9 cellular contexts compared by ENCODE assay signal in genomic region chr12:108468149-108468968, GRCh38. TPM values are rescaled to one million over a fixed set of nuclear protein-coding genes. Genes with fewer than 3 reads are reported as not detected.
A peak's percentile ranks its signal among the peaks of the same experiment; 100 is the strongest.
DNase-seq lines count a peak whose midpoint lies in the region; ATAC-seq, FAIRE-seq and TF ChIP-seq lines count a peak whose summit lies in the region.
"Had no signal": no experiment of that assay in that cellular context is flagged by ENCODE, and none has a peak within 500 bp of the region (broad histone marks: within the 10 kb centered on the region; RNA-seq: fewer than 3 reads in every experiment).

No MANE protein-coding gene starts in this region.

- no peaks in the 10 kb centered on the region for H3K36me3 Mint-ChIP-seq in activated CD8-positive, alpha-beta memory T cell treated with anti-CD3 and anti-CD28 coated beads, Interleukin-2, amount 10 ng/mL, durations not matched to agents 7 days and 5 days
- no peaks in the 10 kb centered on the region for H3K36me3 Mint-ChIP-seq in CD4-positive, alpha-beta T cell (ENCODE audit: low read depth)

- no peak overlapping the region for H2BK120ac ChIP-seq in H1 (replicated peaks; ENCODE audit: low read depth, low read length)

- H3K56ac ChIP-seq in H1 (replicated peaks; ENCODE audit: insufficient read length, low read depth, low read length) = no peak overlapping the region

- no peak overlapping the region for H3K27ac ChIP-seq in H1 (ENCODE audit: low read depth, low read length)
- H3K27ac ChIP-seq in CD4-positive, alpha-beta T cell (ENCODE audit: low read depth, low read length) = no peak overlapping the region
- H3K27ac ChIP-seq: WERI-Rb-1 had no signal

- no peak for TF ChIP-seq POLR2A in H1 (IDR thresholded peaks at IDR 0.05; ENCODE audit: control extremely low read depth in 1 of 2, low read depth in 2 of 2, low read length in 2 of 2)

- no peaks in the 10 kb centered on the region for H3K9me3 ChIP-seq in H1 (ENCODE audit: insufficient read depth in 2 of 2, low read depth in 1 of 2, low read length in 1 of 2)
- H3K9me3 ChIP-seq in CD4-positive, alpha-beta T cell (ENCODE audit: control insufficient read depth, low read length) = peaks cover 3% of the 10 kb centered on the region

- H3K4me3 Mint-ChIP-seq in activated CD8-positive, alpha-beta memory T cell treated with anti-CD3 and anti-CD28 coated beads, Interleukin-2, amount 10 ng/mL, durations not matched to agents 7 days and 5 days = no peak overlapping the region
- no peak overlapping the region for H3K4me3 Mint-ChIP-seq in CD4-positive, alpha-beta T cell

- no peak for TF ChIP-seq RAD21 in H1 (IDR thresholded peaks at IDR 0.05 in 1 of 2, conservative IDR thresholded peaks at IDR 0.05 in 1 of 2; ENCODE audit: low read depth in 2 of 2, low read length in 2 of 2)

- H2AK5ac ChIP-seq in H1 (ENCODE audit: low read depth, low read length) = no peak overlapping the region

- H3K14ac ChIP-seq in H1 (ENCODE audit: insufficient read length) = no peak overlapping the region

- H3K23ac ChIP-seq in H1 (ENCODE audit: insufficient read length) = no peak overlapping the region

- H3K36me3 ChIP-seq in H1 (ENCODE audit: control insufficient read depth in 2 of 4, insufficient read depth in 4 of 4, low read length in 3 of 4) = no peaks in the 10 kb centered on the region
- H3K36me3 ChIP-seq: WERI-Rb-1 had no signal

- no peaks in the 10 kb centered on the region for H3K4me1 ChIP-seq in H1 (replicated peaks in 1 of 4; ENCODE audit: control insufficient read depth in 3 of 4, insufficient read depth in 4 of 4, low read length in 3 of 4)

- no peak overlapping the region for H2BK15ac ChIP-seq in H1 (ENCODE audit: low read length)

- no peaks in the 10 kb centered on the region for H3K27me3 ChIP-seq in H1 (replicated peaks in 1 of 4; ENCODE audit: control insufficient read depth in 3 of 4, extremely low read depth in 1 of 4, insufficient read depth in 3 of 4, low read length in 3 of 4)
- H3K27me3 ChIP-seq in CD4-positive, alpha-beta T cell (ENCODE audit: control insufficient read depth, insufficient read depth, low read length) = peaks cover 15% of the 10 kb centered on the region

- CTCF ChIA-PET in activated CD8-positive, alpha-beta memory T cell treated with anti-CD3 and anti-CD28 coated beads, Interleukin-2, amount 10 ng/mL, durations not matched to agents 7 days and 5 days (lab: Charles Lee) = no interaction called here
- CTCF ChIA-PET in H1 (lab: Charles Lee; ENCODE audit: partially characterized antibody) = interaction anchor here (0.8 to 8.3 kb wide), 9 partner anchors 9 to 274 kb away, joined by 3 to 53 read pairs (median 3); no protein-coding TSS in a partner anchor
- CTCF ChIA-PET in CD4-positive, alpha-beta T cell (lab: Charles Lee) = no interaction called here

- H3K4me3 ChIP-seq in H1 (ENCODE audit: extremely low read depth in 1 of 4, insufficient read depth in 2 of 4, low read depth in 3 of 4, low read length in 4 of 4) = no peak overlapping the region

- no peaks in the 10 kb centered on the region for H3K79me1 ChIP-seq in H1 (ENCODE audit: low read depth, low read length)

- no peak overlapping the region for H3K4me2 ChIP-seq in H1 (ENCODE audit: insufficient read depth in 1 of 2, low read depth in 2 of 2, low read length in 2 of 2)

- H3K4me1 Mint-ChIP-seq in activated CD8-positive, alpha-beta memory T cell treated with anti-CD3 and anti-CD28 coated beads, Interleukin-2, amount 10 ng/mL, durations not matched to agents 7 days and 5 days = no peaks in the 10 kb centered on the region
- H3K4me1 Mint-ChIP-seq in CD4-positive, alpha-beta T cell (ENCODE audit: low read depth) = no peaks in the 10 kb centered on the region

- no peak overlapping the region for H4K5ac ChIP-seq in H1 (ENCODE audit: insufficient read length, low read depth, low read length)

- ATAC-seq in activated CD8-positive, alpha-beta memory T cell treated with anti-CD3 and anti-CD28 coated beads, Interleukin-2, amount 10 ng/mL, durations not matched to agents 7 days and 5 days = no peak
- ATAC-seq in HG03565 (IDR thresholded peaks at IDR 0.05; ENCODE audit: unreplicated experiment) = no peak
- ATAC-seq in CD4-positive, alpha-beta T cell (ENCODE audit: poor library complexity) = no peak
- ATAC-seq in HG02970 (IDR thresholded peaks at IDR 0.05; ENCODE audit: low FRiP score, unreplicated experiment) = no peak

- H4K8ac ChIP-seq in H1 (ENCODE audit: extremely low read depth, insufficient read depth, low read length) = no peak overlapping the region

- H2BK5ac ChIP-seq in H1 (ENCODE audit: low read depth, low read length) = no peak overlapping the region

- no peaks in the 10 kb centered on the region for H3K23me2 ChIP-seq in H1 (ENCODE audit: low read depth, low read length)

- no peak overlapping the region for H3K18ac ChIP-seq in H1 (ENCODE audit: extremely low read depth, low read length)

- peak; percentile 78 for FAIRE-seq in H1 (lab: Jason Lieb, UNC)

- no peak overlapping the region for H3K9ac ChIP-seq in H1 (replicated peaks in 1 of 4; ENCODE audit: extremely low read depth in 1 of 4, low read depth in 3 of 4, low read length in 3 of 4)

- TF ChIP-seq CTCF in H1 (IDR thresholded peaks at IDR 0.05; ENCODE audit: control extremely low read depth in 1 of 3, insufficient read depth in 1 of 3, low read depth in 1 of 3, low read length in 3 of 3) = no peak
- TF ChIP-seq CTCF in CD4-positive, alpha-beta T cell (IDR thresholded peaks at IDR 0.05) = no peak

- no peak overlapping the region for H3K27ac Mint-ChIP-seq in activated CD8-positive, alpha-beta memory T cell treated with anti-CD3 and anti-CD28 coated beads, Interleukin-2, amount 10 ng/mL, durations not matched to agents 7 days and 5 days
- H3K27ac Mint-ChIP-seq in CD4-positive, alpha-beta T cell = no peak overlapping the region

- no peak overlapping the region for H3K4ac ChIP-seq in H1 (replicated peaks; ENCODE audit: insufficient read length, low read depth, low read length)

- H4K91ac ChIP-seq in H1 (replicated peaks; ENCODE audit: insufficient read length, low read length) = no peak overlapping the region

- DNase-seq in activated CD8-positive, alpha-beta memory T cell treated with anti-CD3 and anti-CD28 coated beads for 24 hours = peak; percentile 15
- DNase-seq in activated CD8-positive, alpha-beta memory T cell treated with anti-CD3 and anti-CD28 coated beads, Interleukin-2, amount 10 ng/mL, durations not matched to agents 7 days and 5 days = no peak
- peak; percentile 26 for DNase-seq in NCI-H226
- DNase-seq in H1 (ENCODE audit: low read depth in 1 of 2, low spot score in 2 of 2) = no peak
- peak; percentile 31 for DNase-seq in renal cortical epithelial cell (ENCODE audit: low read depth)
- DNase-seq in CD4-positive, alpha-beta T cell = no peak
- DNase-seq: WERI-Rb-1 had no signal

- intact Hi-C loops in CD4-positive, alpha-beta T cell (cut with DNase I, micrococcal nuclease) = no loop called here

- H2BK20ac ChIP-seq in H1 (ENCODE audit: low read length) = no peak overlapping the region

- no peaks in the 10 kb centered on the region for H3K9me3 Mint-ChIP-seq in activated CD8-positive, alpha-beta memory T cell treated with anti-CD3 and anti-CD28 coated beads, Interleukin-2, amount 10 ng/mL, durations not matched to agents 7 days and 5 days (ENCODE audit: low read depth)
- H3K9me3 Mint-ChIP-seq in CD4-positive, alpha-beta T cell = no peaks in the 10 kb centered on the region

- H3K79me2 ChIP-seq in H1 (ENCODE audit: control insufficient read depth in 1 of 2, insufficient read depth in 2 of 2, low read length in 2 of 2) = no peaks in the 10 kb centered on the region

- POLR2A ChIA-PET in H1 (lab: Charles Lee; ENCODE audit: partially characterized antibody) = interaction anchor here (1.0 kb wide), 1 partner anchor 11 kb away, joined by 5 read pairs; no protein-coding TSS in a partner anchor
- POLR2A ChIA-PET in CD4-positive, alpha-beta T cell (lab: Charles Lee) = no interaction called here

- H4K20me1 ChIP-seq in H1 (replicated peaks in 1 of 2; ENCODE audit: control insufficient read depth in 1 of 2, insufficient read depth in 2 of 2, low read length in 2 of 2) = no peaks in the 10 kb centered on the region

- H2BK12ac ChIP-seq in H1 (ENCODE audit: low read depth, low read length) = no peak overlapping the region

- peaks cover 4% of the 10 kb centered on the region for H3K27me3 Mint-ChIP-seq in activated CD8-positive, alpha-beta memory T cell treated with anti-CD3 and anti-CD28 coated beads, Interleukin-2, amount 10 ng/mL, durations not matched to agents 7 days and 5 days
- peaks cover 57% of the 10 kb centered on the region for H3K27me3 Mint-ChIP-seq in CD4-positive, alpha-beta T cell

- 52% methylated on average over 6 of the region's 7 CpGs; no CpG with 5 or more reads in 1 of the 2 experiments for WGBS in H1 (ENCODE audit: extremely low coverage in 1 of 2, insufficient coverage in 1 of 2, insufficient read length in 1 of 2, insufficient replicate concordance in 2 of 2, low coverage in 1 of 2, low lambda C conversion rate in 2 of 2, missing lambda C conversion rate in 1 of 2), 2 experiments

- TF ChIP-seq EP300 in H1 (IDR thresholded peaks at IDR 0.05; ENCODE audit: borderline replicate concordance in 1 of 2, low read depth in 2 of 2, low read length in 2 of 2) = no peak

- no peak overlapping the region for H2AFZ ChIP-seq in H1 (ENCODE audit: low read length)

TF ChIP-seq in H1, 55 proteins besides CTCF, POLR2A, EP300 and RAD21:
- TF ChIP-seq FOSL1 (IDR thresholded peaks at IDR 0.05; ENCODE audit: insufficient read depth, low read depth, low read length) (no peak), SRF (IDR thresholded peaks at IDR 0.05; ENCODE audit: low read depth, low read length) (no peak)

RNA-seq across cellular contexts. Expression of gene FICD, which starts 46.7 kb away (rescaled TPM):
- total RNA-seq in activated CD8-positive, alpha-beta memory T cell treated with anti-CD3 and anti-CD28 coated beads, Interleukin-2, amount 10 ng/mL, durations not matched to agents 7 days and 5 days = 1 to 10 TPM; 5.8 to 6.1 TPM
- total RNA-seq in H1 (2021; fragmentation: NEBNext Ultra II Directional; extraction: Animal tissue kit (Norgen Biotek cat#: 25700)) = 6.0 TPM in 2 replicates
- polyA plus RNA-seq in H1 (2011; rRNA removed) = 2.2 and 3.0 TPM in 2 replicates
- polyA plus RNA-seq in H1 (2011; cell fraction: cytosol; rRNA removed) = 2.3 TPM
- 6.1 TPM for polyA plus RNA-seq in H1 (2011; cell fraction: nucleus; rRNA removed)
- polyA plus RNA-seq in H1 (2012, experiment 1 of 2) = 4.6 to 6.0 TPM (median 5.7 TPM) in 4 replicates
- 1.9 TPM for polyA plus RNA-seq in H1 (2012, experiment 2 of 2)
- polyA plus RNA-seq in H1 (2013, experiment 1 of 2) = 5.6 TPM
- 6.5 TPM for polyA plus RNA-seq in H1 (2013, experiment 2 of 2)
- polyA minus RNA-seq in H1 (2011; rRNA and poly(A)+ RNA removed) = 5.3 TPM in 2 replicates
- polyA minus RNA-seq in H1 (2011; cell fraction: cytosol; rRNA and poly(A)+ RNA removed) = 4.6 TPM
- 7.9 TPM for polyA minus RNA-seq in H1 (2011; cell fraction: nucleus; rRNA and poly(A)+ RNA removed)
- total RNA-seq in renal cortical epithelial cell = 6.4 and 7.8 TPM in 2 replicates
- 1 to 10 TPM; 2.7 to 3.2 TPM for total RNA-seq in CD4-positive, alpha-beta T cell

Comparison
In these comparisons a context has a peak if more than half of its experiments do, and no peak if none do; other contexts are left out.
1. DNase-seq: peak in activated CD8-positive, alpha-beta memory T cell treated with anti-CD3 and anti-CD28 coated beads for 24 hours (single experiment), NCI-H226 (single experiment) and renal cortical epithelial cell (single experiment); none in activated CD8-positive, alpha-beta memory T cell treated with anti-CD3 and anti-CD28 coated beads, Interleukin-2, amount 10 ng/mL, durations not matched to agents 7 days and 5 days (single experiment), H1 (0 of 2) and CD4-positive, alpha-beta T cell (0 of 10).